In genomic region chr3:194404365-194405140, GRCh38 we compare ENCODE assay signal across 8 cellular contexts. TPM values are rescaled to one million over a fixed set of nuclear protein-coding genes. Genes with fewer than 3 reads are reported as not detected.
DNase-seq lines count a peak whose midpoint lies in the region; ATAC-seq and TF ChIP-seq lines count a peak whose summit lies in the region.

No MANE protein-coding gene starts in this region.

- peak; percentile 19 to 75 (median 63) for DNase-seq in CD4-positive, CD25-positive, alpha-beta regulatory T cell
- DNase-seq in GM20000 (ENCODE audit: low spot score) (peak; percentile 54), NCI-H2227 (lab: John Stamatoyannopoulos, UW; ENCODE audit: unreplicated experiment) (peak; percentile 77), amniotic epithelial cell (ENCODE audit: low read depth) (peak; percentile 56), kidney epithelial cell (ENCODE audit: low read depth) (no peak), uterus (no peak), OCI-M2 (lab: John Stamatoyannopoulos, UW; ENCODE audit: unreplicated experiment) (no peak)

- no peak overlapping the region for H3K4me3 Mint-ChIP-seq in CD4-positive, CD25-positive, alpha-beta regulatory T cell

- peaks cover 6 to 12% (median 6%) of the 10 kb centered on the region in 4 donors for H3K4me1 Mint-ChIP-seq in CD4-positive, CD25-positive, alpha-beta regulatory T cell

- TF ChIP-seq POLR2A in uterus (IDR thresholded peaks at IDR 0.05) = no peak

- H3K27ac Mint-ChIP-seq in CD4-positive, CD25-positive, alpha-beta regulatory T cell = no peak overlapping the region

- peaks cover 19% of the 10 kb centered on the region for H3K36me3 Mint-ChIP-seq in CD4-positive, CD25-positive, alpha-beta regulatory T cell

- no peak overlapping the region for H3K4me3 ChIP-seq in CD4-positive, CD25-positive, alpha-beta regulatory T cell (ENCODE audit: low read depth, low read length)
- H3K4me3 ChIP-seq in kidney epithelial cell (ENCODE audit: low read depth, low read length) (no peak overlapping the region), uterus (no peak overlapping the region)

- intact Hi-C loops in uterus (cut with DNase I; ENCODE audit: low total_unique reads) = no loop called here

- H3K4me1 ChIP-seq in CD4-positive, CD25-positive, alpha-beta regulatory T cell (ENCODE audit: control insufficient read depth, insufficient read depth, low read length, poor library complexity, severe bottlenecking) = no peaks in the 10 kb centered on the region
- no peaks in the 10 kb centered on the region for H3K4me1 ChIP-seq in uterus

- no peak overlapping the region for H3K27ac ChIP-seq in CD4-positive, CD25-positive, alpha-beta regulatory T cell (ENCODE audit: insufficient read depth, low read length, poor library complexity, severe bottlenecking)
- H3K27ac ChIP-seq in uterus = no peak overlapping the region

- ATAC-seq in CD4-positive, CD25-positive, alpha-beta regulatory T cell (ENCODE audit: low read depth in 2 of 2) = no peak
- no peak for ATAC-seq in HG02885 (IDR thresholded peaks at IDR 0.05; ENCODE audit: poor library complexity, unreplicated experiment)

- peaks cover 11% of the 10 kb centered on the region for H3K36me3 ChIP-seq in CD4-positive, CD25-positive, alpha-beta regulatory T cell (ENCODE audit: control insufficient read depth, insufficient read depth, low read length)
- H3K36me3 ChIP-seq in kidney epithelial cell (ENCODE audit: control insufficient read depth, insufficient read depth, low read length) (no peaks in the 10 kb centered on the region), uterus (no peaks in the 10 kb centered on the region)

- peaks cover 0 to 1% (median 0%) of the 10 kb centered on the region in 7 donors for H3K9me3 Mint-ChIP-seq in CD4-positive, CD25-positive, alpha-beta regulatory T cell

- peaks cover 7% of the 10 kb centered on the region for H3K27me3 Mint-ChIP-seq in CD4-positive, CD25-positive, alpha-beta regulatory T cell

- H3K9me3 ChIP-seq in CD4-positive, CD25-positive, alpha-beta regulatory T cell (ENCODE audit: control insufficient read depth in 2 of 2, low read length in 2 of 2) = no peaks in the 10 kb centered on the region
- no peaks in the 10 kb centered on the region for H3K9me3 ChIP-seq in uterus

- no peaks in the 10 kb centered on the region for H3K27me3 ChIP-seq in CD4-positive, CD25-positive, alpha-beta regulatory T cell (ENCODE audit: control insufficient read depth, insufficient read depth, low read length)
- H3K27me3 ChIP-seq in kidney epithelial cell (ENCODE audit: control insufficient read depth, insufficient read depth, low read length) (peaks cover 2% of the 10 kb centered on the region), uterus (no peaks in the 10 kb centered on the region)

- TF ChIP-seq CTCF in GM20000 (IDR thresholded peaks at IDR 0.05; ENCODE audit: extremely low read depth, missing control alignments) (peak; percentile 41), kidney epithelial cell (IDR thresholded peaks at IDR 0.05; ENCODE audit: insufficient read depth, low read length, poor library complexity, severe bottlenecking) (peak; percentile 62), uterus (IDR thresholded peaks at IDR 0.05) (peak; percentile 55 to 71 (median 62))

RNA-seq across cellular contexts. Expression of gene GP5, which starts 5.5 kb away (rescaled TPM):
- total RNA-seq in CD4-positive, CD25-positive, alpha-beta regulatory T cell = 1.4 TPM
- polyA plus RNA-seq in CD4-positive, CD25-positive, alpha-beta regulatory T cell = 1 to 10 TPM in 2 of 4 donors, under 1 TPM in 2; 0.41 to 2.7 (median 1.2) TPM
- 0.07 and 0.42 TPM in 2 replicates for total RNA-seq in kidney epithelial cell
- under 1 TPM in 2 of 4 donors, not detected in 2; 0.24 to 0.41 TPM for total RNA-seq in uterus

RNA-seq across cellular contexts. Expression of gene LRRC15, which starts 35.0 kb away (rescaled TPM):
- not detected for total RNA-seq in CD4-positive, CD25-positive, alpha-beta regulatory T cell
- not detected for polyA plus RNA-seq in CD4-positive, CD25-positive, alpha-beta regulatory T cell
- total RNA-seq in kidney epithelial cell = not detected in 2 replicates
- under 1 TPM in 2 of 4 donors, not detected in 2; under 0.01 to 0.59 TPM for total RNA-seq in uterus

RNA-seq across cellular contexts. Expression of gene CPN2, which starts 53.4 kb away (rescaled TPM):
- total RNA-seq in CD4-positive, CD25-positive, alpha-beta regulatory T cell = not detected
- not detected for polyA plus RNA-seq in CD4-positive, CD25-positive, alpha-beta regulatory T cell
- total RNA-seq in kidney epithelial cell = not detected in 2 replicates
- under 1 TPM in 1 of 4 donors, not detected in 3; 0.15 TPM for total RNA-seq in uterus

Comparison
In these comparisons a context has a peak if more than half of its experiments do, and no peak if none do; other contexts are left out.
1. DNase-seq: peak in CD4-positive, CD25-positive, alpha-beta regulatory T cell (3 of 3), GM20000 (single experiment), NCI-H2227 (single experiment) and amniotic epithelial cell (single experiment); none in kidney epithelial cell (single experiment), uterus (0 of 2) and OCI-M2 (single experiment).
2. Peak in every context shown above with its lines, with median percentiles within 50 percentile points of each other: CTCF ChIP-seq.